ENCODE assay signal across 14 cellular contexts in the genomic region with DNA sequence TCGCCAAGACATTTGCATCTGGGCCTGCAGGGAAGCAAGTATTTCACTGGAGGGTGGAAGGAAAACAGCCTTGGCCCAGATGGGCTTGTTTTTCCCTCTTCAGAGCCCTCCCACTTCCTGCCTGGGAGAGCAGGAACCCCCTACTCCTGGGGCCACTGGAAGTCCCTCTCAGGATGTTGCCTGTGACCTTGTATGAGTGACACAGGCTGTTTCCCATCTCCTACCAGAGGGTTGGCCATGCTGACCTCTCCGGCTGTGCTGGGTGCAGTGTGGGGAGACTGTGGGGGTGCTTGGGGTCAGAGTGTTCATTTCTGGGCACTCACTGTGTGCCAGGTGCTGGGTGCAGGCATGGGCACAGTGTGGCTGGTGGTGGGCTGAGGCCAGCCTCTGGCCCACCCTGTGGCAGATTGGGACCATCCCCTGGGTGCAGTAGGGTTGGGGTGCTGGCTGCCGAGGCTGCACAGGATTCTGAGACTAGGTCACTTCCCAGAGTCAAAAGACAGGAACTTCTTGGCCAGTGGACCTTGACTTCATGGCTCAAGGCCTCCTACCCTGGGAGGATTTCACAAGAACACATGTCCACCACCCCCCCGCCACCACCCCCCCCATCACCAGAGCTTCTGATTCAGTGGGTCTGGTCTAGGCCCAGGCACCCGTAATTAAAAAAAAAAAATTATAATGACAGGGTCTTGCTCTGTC. TPM values are rescaled to one million over a fixed set of nuclear protein-coding genes. Genes with fewer than 3 reads are reported as not detected.
A peak's percentile ranks its signal among the peaks of the same experiment; 100 is the strongest.
DNase-seq lines count a peak whose midpoint lies in the region; ATAC-seq and TF ChIP-seq lines count a peak whose summit lies in the region.
"Had no signal": no experiment of that assay in that cellular context is flagged by ENCODE, and none has a peak within 500 bp of the region (broad histone marks: within the 10 kb centered on the region; RNA-seq: fewer than 3 reads in every experiment).

No MANE protein-coding gene starts in this region.

- H3K79me2 ChIP-seq in mammary epithelial cell (ENCODE audit: insufficient read depth, low read length), result no peaks in the 10 kb centered on the region

- H3K27me3 ChIP-seq in breast epithelium, result no peaks in the 10 kb centered on the region
- peaks cover 2% of the 10 kb centered on the region for H3K27me3 ChIP-seq in mammary epithelial cell (ENCODE audit: insufficient read depth, low read length)
- no peaks in the 10 kb centered on the region for H3K27me3 ChIP-seq in left ventricle myocardium inferior (ENCODE audit: low read depth)
- no peaks in the 10 kb centered on the region for H3K27me3 ChIP-seq in psoas muscle (ENCODE audit: insufficient read depth in 3 of 3, low read length in 2 of 3)
- H3K27me3 ChIP-seq in uterus, result no peaks in the 10 kb centered on the region
- H3K27me3 ChIP-seq: suprapubic skin had no signal

- no peak overlapping the region for H3K4me2 ChIP-seq in mammary epithelial cell (ENCODE audit: insufficient read depth, low read depth, low read length)

- TF ChIP-seq CTCF in breast epithelium (IDR thresholded peaks at IDR 0.05) (no peak), mammary epithelial cell (conservative IDR thresholded peaks at IDR 0.05 in 1 of 2, IDR thresholded peaks at IDR 0.05 in 1 of 2; ENCODE audit: extremely low read depth in 1 of 2, insufficient read depth in 1 of 2, low read depth in 1 of 2, low read length in 2 of 2) (no peak), left ventricle myocardium inferior (IDR thresholded peaks at IDR 0.05; ENCODE audit: borderline replicate concordance) (no peak), psoas muscle (IDR thresholded peaks at IDR 0.05) (no peak), uterus (IDR thresholded peaks at IDR 0.05) (no peak)

- H3K4me1 ChIP-seq in breast epithelium (peaks cover 5 to 7% of the 10 kb centered on the region in 2 donors), mammary epithelial cell (ENCODE audit: insufficient read depth, low read length) (no peaks in the 10 kb centered on the region), left ventricle myocardium inferior (peaks cover 95% of the 10 kb centered on the region), psoas muscle (peaks cover 86% of the 10 kb centered on the region), uterus (peaks cover 5 to 11% of the 10 kb centered on the region in 2 donors)

- dilution Hi-C loops in mammary epithelial cell (cut with HindIII; ENCODE audit: low sequenced_read_pairs), result no loop called here

- peak overlapping the region; percentile 67 to 78 for H3K27ac ChIP-seq in breast epithelium
- H3K27ac ChIP-seq in mammary epithelial cell (ENCODE audit: insufficient read depth, low read depth, low read length), result no peak overlapping the region
- H3K27ac ChIP-seq in left ventricle myocardium inferior (replicated peaks), result peak overlapping the region; percentile 91
- H3K27ac ChIP-seq in psoas muscle, result peak overlapping the region; percentile 91
- H3K27ac ChIP-seq in uterus, result peak overlapping the region; percentile 34 to 51
- H3K27ac ChIP-seq: 22Rv1, GM23248 had no signal

- TF ChIP-seq POLR2A in breast epithelium (IDR thresholded peaks at IDR 0.05), result no peak
- no peak for TF ChIP-seq POLR2A in uterus (IDR thresholded peaks at IDR 0.05)

- in situ Hi-C loops in mammary epithelial cell (cut with MboI; ENCODE audit: low sequenced_read_pairs in 2 of 2), result no loop called here

- H3K4me3 ChIP-seq in breast epithelium (no peak overlapping the region), mammary epithelial cell (replicated peaks in 1 of 3; ENCODE audit: insufficient read depth in 1 of 3, low read depth in 2 of 3, low read length in 3 of 3) (no peak overlapping the region), left ventricle myocardium inferior (no peak overlapping the region), psoas muscle (no peak overlapping the region), uterus (no peak overlapping the region)
- H3K4me3 ChIP-seq: GM23248, suprapubic skin had no signal

- no peaks in the 10 kb centered on the region for H3K9me3 ChIP-seq in breast epithelium
- H3K9me3 ChIP-seq in mammary epithelial cell (replicated peaks; ENCODE audit: insufficient read depth, low read length), result no peaks in the 10 kb centered on the region
- H3K9me3 ChIP-seq in left ventricle myocardium inferior (replicated peaks), result no peaks in the 10 kb centered on the region
- no peaks in the 10 kb centered on the region for H3K9me3 ChIP-seq in psoas muscle
- H3K9me3 ChIP-seq in uterus, result no peaks in the 10 kb centered on the region
- H3K9me3 ChIP-seq: suprapubic skin had no signal

- no TSS peak for BruUV-seq in mammary epithelial cell (replicated peaks; lab: Mats Ljungman, UMichigan)

- no peak overlapping the region for H3K9ac ChIP-seq in mammary epithelial cell (ENCODE audit: insufficient read depth, low read length)
- H3K9ac ChIP-seq: GM23248 had no signal

- intact Hi-C loops in breast epithelium (cut with DNase I; ENCODE audit: low total_unique reads), result no loop called here
- intact Hi-C loops in mammary epithelial cell (cut with micrococcal nuclease), result no loop called here
- intact Hi-C loops in left ventricle myocardium inferior (cut with micrococcal nuclease), result no loop called here
- intact Hi-C loops in psoas muscle (cut with DNase I), result no loop called here
- intact Hi-C loops in uterus (cut with DNase I; ENCODE audit: low total_unique reads), result no loop called here

- ATAC-seq in psoas muscle (no peak), HG02973 (IDR thresholded peaks at IDR 0.05; ENCODE audit: unreplicated experiment) (no peak)

- CTCF ChIA-PET in mammary epithelial cell (lab: Charles Lee; ENCODE audit: low non-redundant PET), result no interaction called here

- DNase-seq in breast epithelium (ENCODE audit: low spot score in 2 of 2), result no peak
- no peak for DNase-seq in mammary epithelial cell
- DNase-seq in left ventricle myocardium inferior, result no peak
- no peak for DNase-seq in psoas muscle
- DNase-seq in uterus, result no peak
- DNase-seq in NOMO-1 (lab: John Stamatoyannopoulos, UW; ENCODE audit: unreplicated experiment in 2 of 2), result no peak
- DNase-seq in islet precursor cell, result no peak
- DNase-seq: C1 segment of cervical spinal cord, GM23248, NCI-H187, NCI-H524 had no signal

- WGBS in mammary epithelial cell (ENCODE audit: low coverage, missing lambda C conversion rate), result 90% methylated on average over 3 of the region's 5 CpGs
- 56 to 64% (median 63%) methylated on average over 5 of the region's 5 CpGs for WGBS in psoas muscle, 3 donors

- H3K36me3 ChIP-seq in breast epithelium (no peaks in the 10 kb centered on the region), mammary epithelial cell (ENCODE audit: insufficient read depth, low read length) (no peaks in the 10 kb centered on the region), left ventricle myocardium inferior (no peaks in the 10 kb centered on the region), psoas muscle (ENCODE audit: insufficient read depth in 1 of 2, low read depth in 1 of 2) (no peaks in the 10 kb centered on the region), uterus (no peaks in the 10 kb centered on the region)
- H3K36me3 ChIP-seq: suprapubic skin had no signal

- H4K20me1 ChIP-seq in mammary epithelial cell (ENCODE audit: insufficient read depth, low read length), result no peaks in the 10 kb centered on the region

- H2AFZ ChIP-seq in mammary epithelial cell (ENCODE audit: low read depth, low read length), result no peak overlapping the region
- H2AFZ ChIP-seq: GM23248 had no signal

RNA-seq across cellular contexts. Expression of a gene that starts 10.2 kb away (rescaled TPM):
- total RNA-seq in breast epithelium, result 10 to 100 TPM; 53.3 to 89.5 (median 65.0) TPM
- total RNA-seq in mammary epithelial cell, result 1 to 10 TPM in 1 of 2 donors, under 1 TPM in 1; 0.64 to 1.5 TPM
- polyA plus RNA-seq in mammary epithelial cell, result 1.8 TPM
- not detected for polyA minus RNA-seq in mammary epithelial cell
- 6.8 TPM for total RNA-seq in left ventricle myocardium inferior
- 10 to 100 TPM in 1 of 4 donors, 1 to 10 TPM in 3; 6.3 to 35.0 (median 8.6) TPM for total RNA-seq in psoas muscle
- 10 to 100 TPM; 10.7 to 11.7 (median 11.6) TPM for polyA plus RNA-seq in psoas muscle
- 10 to 100 TPM; 17.2 to 58.1 (median 24.4) TPM for total RNA-seq in uterus
- total RNA-seq: GM23248 had no signal

RNA-seq across cellular contexts. Expression of a gene that starts 44.8 kb away (rescaled TPM):
- total RNA-seq in breast epithelium, result 1 to 10 TPM in 1 of 3 donors, under 1 TPM in 2; 0.66 to 3.2 (median 0.73) TPM
- not detected for total RNA-seq in mammary epithelial cell
- polyA plus RNA-seq in mammary epithelial cell, result 0.08 TPM
- not detected for polyA minus RNA-seq in mammary epithelial cell
- not detected for total RNA-seq in left ventricle myocardium inferior
- under 1 TPM; 0.21 to 0.46 (median 0.23) TPM for total RNA-seq in psoas muscle
- polyA plus RNA-seq in psoas muscle, result under 1 TPM; 0.25 to 0.61 (median 0.31) TPM
- 10 to 100 TPM in 2 of 4 donors, 1 to 10 TPM in 1, under 1 TPM in 1; 0.28 to 35.0 (median 13.8) TPM for total RNA-seq in uterus
